In the genomic region with DNA sequence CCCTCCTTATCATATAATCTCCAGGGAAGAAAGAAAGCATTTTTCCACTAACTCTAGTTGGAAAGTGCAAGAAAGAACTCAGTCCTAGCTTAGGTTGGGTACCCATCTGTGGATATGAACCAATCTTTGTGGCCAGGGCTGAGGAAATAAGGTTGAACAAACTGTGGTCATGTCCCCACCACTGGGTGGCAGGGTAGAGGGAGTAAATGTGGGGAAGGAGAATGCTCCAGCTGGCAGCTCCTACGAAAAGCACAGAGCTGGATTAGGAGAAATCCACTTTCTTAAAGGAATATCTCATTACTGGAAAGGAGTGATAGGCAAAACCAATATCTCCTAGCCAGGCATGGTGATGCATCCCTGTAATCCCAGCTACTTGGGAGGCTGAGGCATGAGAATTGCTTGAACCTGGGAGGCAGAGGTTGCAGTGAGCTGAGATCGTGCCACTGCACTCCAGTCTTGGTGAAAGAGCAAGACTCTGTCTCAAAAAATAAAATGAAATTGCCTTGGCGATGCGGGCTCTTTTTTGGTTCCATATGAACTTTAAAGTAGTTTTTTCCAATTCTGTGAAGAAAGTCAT, we compare ENCODE assay signal across 9 cellular contexts.
A peak's percentile ranks its signal among the peaks of the same experiment; 100 is the strongest.
DNase-seq lines count a peak whose midpoint lies in the region; ATAC-seq and TF ChIP-seq lines count a peak whose summit lies in the region.
"Had no signal": no experiment of that assay in that cellular context is flagged by ENCODE, and none has a peak within 500 bp of the region (broad histone marks: within the 10 kb centered on the region; RNA-seq: fewer than 3 reads in every experiment).

No MANE protein-coding gene starts in this region.

- H3K4me3 Mint-ChIP-seq in GM23338, result no peak overlapping the region
- H3K4me3 Mint-ChIP-seq in immature natural killer cell, result no peak overlapping the region
- no peak overlapping the region for H3K4me3 Mint-ChIP-seq in activated T-helper 17 cell treated with anti-CD3 and anti-CD28 coated beads, Interleukin-2, amount 50 U/mL, for 72 hours

- DNase-seq in GM23338 (ENCODE audit: low spot score) (peak; percentile 77), NCI-H748 treated with DMSO at 0.1 percent for 48 hours (lab: John Stamatoyannopoulos, UW) (peak; percentile 64), dermis blood vessel endothelial cell (peak; percentile 85), mucosa of gallbladder (ENCODE audit: low spot score) (peak; percentile 45), immature natural killer cell (no peak)

- H3K79me2 ChIP-seq in GM23338 (replicated peaks; ENCODE audit: insufficient read depth), result no peaks in the 10 kb centered on the region

- peaks cover 6% of the 10 kb centered on the region; the same call in 1 of the 3 replicates for H3K4me1 Mint-ChIP-seq in GM23338
- H3K4me1 Mint-ChIP-seq in immature natural killer cell, result no peaks in the 10 kb centered on the region
- H3K4me1 Mint-ChIP-seq in activated T-helper 17 cell treated with anti-CD3 and anti-CD28 coated beads, Interleukin-2, amount 50 U/mL, for 72 hours, result no peaks in the 10 kb centered on the region

- no peaks in the 10 kb centered on the region for H3K36me3 ChIP-seq in GM23338 (ENCODE audit: insufficient read depth)

- H2AFZ ChIP-seq in GM23338, result peak overlapping the region; percentile 64; the same call in 1 of the 2 replicates

- peak; percentile 75 for TF ChIP-seq CTCF in C4-2B (conservative IDR thresholded peaks at IDR 0.05)
- peak; percentile 71 to 86 for TF ChIP-seq CTCF in GM23338 (conservative IDR thresholded peaks at IDR 0.05; ENCODE audit: low read depth in 2 of 2)

- H3K9me2 ChIP-seq in GM23338 (ENCODE audit: insufficient read depth), result no peaks in the 10 kb centered on the region

- H3K27ac ChIP-seq in C4-2B, result no peak overlapping the region
- no peak overlapping the region for H3K27ac ChIP-seq in GM23338 (ENCODE audit: low read depth)
- H3K27ac ChIP-seq: epithelial cell of prostate had no signal

- H3K9me3 Mint-ChIP-seq in GM23338 (no peaks in the 10 kb centered on the region), immature natural killer cell (no peaks in the 10 kb centered on the region)
- no peaks in the 10 kb centered on the region for H3K9me3 Mint-ChIP-seq in activated T-helper 17 cell treated with anti-CD3 and anti-CD28 coated beads, Interleukin-2, amount 50 U/mL, for 72 hours

- H3K27me3 Mint-ChIP-seq in GM23338 (ENCODE audit: insufficient read depth, low read depth, poor library complexity) (no peaks in the 10 kb centered on the region), immature natural killer cell (ENCODE audit: low read depth in 3 of 3) (peaks cover 0 to 4% (median 0%) of the 10 kb centered on the region in 3 donors)
- H3K27me3 Mint-ChIP-seq in activated T-helper 17 cell treated with anti-CD3 and anti-CD28 coated beads, Interleukin-2, amount 50 U/mL, for 72 hours, result no peaks in the 10 kb centered on the region

- H3K4me2 ChIP-seq in GM23338, result no peak overlapping the region

- no peaks in the 10 kb centered on the region for H3K36me3 Mint-ChIP-seq in GM23338 (ENCODE audit: low read depth)
- no peaks in the 10 kb centered on the region for H3K36me3 Mint-ChIP-seq in immature natural killer cell
- H3K36me3 Mint-ChIP-seq in activated T-helper 17 cell treated with anti-CD3 and anti-CD28 coated beads, Interleukin-2, amount 50 U/mL, for 72 hours (ENCODE audit: low read depth), result no peaks in the 10 kb centered on the region

- peak; percentile 89 for ATAC-seq in GM23338
- ATAC-seq in HG02610 (IDR thresholded peaks at IDR 0.05; ENCODE audit: unreplicated experiment), result no peak
- ATAC-seq in activated T-helper 17 cell treated with anti-CD3 and anti-CD28 coated beads, Interleukin-2, amount 50 U/mL, for 72 hours (replicated peaks), result no peak

- H3K27ac Mint-ChIP-seq in GM23338, result no peak overlapping the region
- H3K27ac Mint-ChIP-seq in immature natural killer cell, result no peak overlapping the region
- H3K27ac Mint-ChIP-seq in activated T-helper 17 cell treated with anti-CD3 and anti-CD28 coated beads, Interleukin-2, amount 50 U/mL, for 72 hours, result no peak overlapping the region

- no peaks in the 10 kb centered on the region for H3K27me3 ChIP-seq in GM23338 (ENCODE audit: insufficient read depth)

- H3K4me1 ChIP-seq in GM23338 (ENCODE audit: insufficient read depth), result no peaks in the 10 kb centered on the region

- H4K20me1 ChIP-seq in GM23338 (replicated peaks; ENCODE audit: insufficient read depth), result no peaks in the 10 kb centered on the region

- no peak overlapping the region for H3K4me3 ChIP-seq in GM23338

- no peaks in the 10 kb centered on the region for H3F3A ChIP-seq in GM23338 (replicated peaks; ENCODE audit: low read depth)

TF ChIP-seq in GM23338, 12 proteins besides CTCF, POLR2A, EP300 and RAD21 (continues in another document):
- TF ChIP-seq CREB1 (CRISPR knock-in tag; IDR thresholded peaks at IDR 0.05; ENCODE audit: low read depth), result no peak
- TF ChIP-seq ZNF331 (CRISPR knock-in tag; IDR thresholded peaks at IDR 0.05; ENCODE audit: low read depth), result no peak
- no peak for TF ChIP-seq EZH2phosphoT487 (IDR thresholded peaks at IDR 0.05; ENCODE audit: unreplicated experiment)
- TF ChIP-seq EZH2 (IDR thresholded peaks at IDR 0.05; ENCODE audit: low read depth, unreplicated experiment), result no peak
- TF ChIP-seq STAT1 (IDR thresholded peaks at IDR 0.05; ENCODE audit: unreplicated experiment), result no peak
- TF ChIP-seq, protein P1, sequence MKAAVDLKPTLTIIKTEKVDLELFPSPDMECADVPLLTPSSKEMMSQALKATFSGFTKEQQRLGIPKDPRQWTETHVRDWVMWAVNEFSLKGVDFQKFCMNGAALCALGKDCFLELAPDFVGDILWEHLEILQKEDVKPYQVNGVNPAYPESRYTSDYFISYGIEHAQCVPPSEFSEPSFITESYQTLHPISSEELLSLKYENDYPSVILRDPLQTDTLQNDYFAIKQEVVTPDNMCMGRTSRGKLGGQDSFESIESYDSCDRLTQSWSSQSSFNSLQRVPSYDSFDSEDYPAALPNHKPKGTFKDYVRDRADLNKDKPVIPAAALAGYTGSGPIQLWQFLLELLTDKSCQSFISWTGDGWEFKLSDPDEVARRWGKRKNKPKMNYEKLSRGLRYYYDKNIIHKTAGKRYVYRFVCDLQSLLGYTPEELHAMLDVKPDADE (IDR thresholded peaks at IDR 0.05), result no peak
- no peak for TF ChIP-seq REST (IDR thresholded peaks at IDR 0.05; ENCODE audit: unreplicated experiment)
- no peak for TF ChIP-seq ZNF114 (CRISPR knock-in tag; IDR thresholded peaks at IDR 0.05)
- TF ChIP-seq JUNB (IDR thresholded peaks at IDR 0.05; ENCODE audit: unreplicated experiment), result no peak

Comparison
In these comparisons a context has a peak if more than half of its experiments do, and no peak if none do; other contexts are left out.
1. DNase-seq: peak in GM23338 (single experiment), NCI-H748 treated with DMSO at 0.1 percent for 48 hours (single experiment), dermis blood vessel endothelial cell (single experiment) and mucosa of gallbladder (single experiment); none in immature natural killer cell (0 of 3).